ENCODE assay signal across 8 cellular contexts in genomic region chr2:27050996-27051901, GRCh38. TPM values are rescaled to one million over a fixed set of nuclear protein-coding genes. Genes with fewer than 3 reads are reported as not detected.
DNase-seq lines count a peak whose midpoint lies in the region; ATAC-seq and TF ChIP-seq lines count a peak whose summit lies in the region.

TSS of gene AGBL5 (plus strand) at chr2:27051668. CDS start at chr2:27052959, 1,291 bp downstream.

- H3K4me1 ChIP-seq in DND-41 (ENCODE audit: insufficient read depth, low read length) (peaks cover 30% of the 10 kb centered on the region), Peyer's patch (peaks cover 0 to 14% (median 8%) of the 10 kb centered on the region in 4 donors), muscle layer of colon (ENCODE audit: insufficient read depth, low read length) (peaks cover 18% of the 10 kb centered on the region)

- H3K4me3 ChIP-seq in DND-41 (ENCODE audit: low read depth in 1 of 2, low read length in 2 of 2) (peak within 1 kb of the TSS; percentile 85 to 93), Peyer's patch (peak within 1 kb of the TSS; percentile 62 to 96 (median 92)), muscle layer of colon (ENCODE audit: low read depth in 1 of 2, low read length in 2 of 2) (peak within 1 kb of the TSS; percentile 70 to 92)

- H2AFZ ChIP-seq in DND-41 (ENCODE audit: low read depth, low read length), result peak within 1 kb of the TSS; percentile 93

- H3K27me3 ChIP-seq in DND-41 (ENCODE audit: insufficient read depth, low read length, poor library complexity), result no peaks in the 10 kb centered on the region
- no peaks in the 10 kb centered on the region for H3K27me3 ChIP-seq in Peyer's patch
- H3K27me3 ChIP-seq in muscle layer of colon (ENCODE audit: control insufficient read depth in 1 of 2, insufficient read depth in 2 of 2, low read length in 2 of 2), result no peaks in the 10 kb centered on the region

- peaks cover 12% of the 10 kb centered on the region for H3K79me2 ChIP-seq in DND-41 (ENCODE audit: insufficient read depth, low read length)

- peak in 1 of 2 donors; percentile 71 for TF ChIP-seq POLR2A in Peyer's patch (IDR thresholded peaks at IDR 0.05)

- peak within 1 kb of the TSS; percentile 74 for H3K4me2 ChIP-seq in DND-41 (ENCODE audit: insufficient read depth, low read length)

- TF ChIP-seq CTCF in DND-41 (IDR thresholded peaks at IDR 0.05; ENCODE audit: borderline replicate concordance, extremely low read depth, low read length, poor library complexity, severe bottlenecking) (no peak), Peyer's patch (IDR thresholded peaks at IDR 0.05) (peak in 2 of 6 experiments; percentile 5 to 6)

- H3K9me3 Mint-ChIP-seq in activated T-cell treated with anti-CD3 and anti-CD28 coated beads, Interleukin-2, amount 50 U/mL, for 4 hours, result no peaks in the 10 kb centered on the region

- H3K9me3 ChIP-seq in DND-41 (ENCODE audit: insufficient read depth, low read length, severe bottlenecking) (no peaks in the 10 kb centered on the region), KOPT-K1 (ENCODE audit: insufficient read depth, low read length, poor library complexity, severe bottlenecking) (no peaks in the 10 kb centered on the region), Peyer's patch (no peaks in the 10 kb centered on the region), muscle layer of colon (ENCODE audit: low read length) (no peaks in the 10 kb centered on the region)

- peaks cover 15% of the 10 kb centered on the region for H3K4me1 Mint-ChIP-seq in activated T-cell treated with anti-CD3 and anti-CD28 coated beads, Interleukin-2, amount 50 U/mL, for 4 hours (ENCODE audit: low read depth)

- H3K27ac ChIP-seq in DND-41 (ENCODE audit: low read length) (peak within 1 kb of the TSS; percentile 85), KOPT-K1 (ENCODE audit: low read depth, low read length, poor library complexity, severe bottlenecking) (peak within 1 kb of the TSS; percentile 88), Peyer's patch (peak within 1 kb of the TSS; percentile 80 to 93 (median 90)), muscle layer of colon (ENCODE audit: low read depth, low read length) (peak within 1 kb of the TSS; percentile 98)

- peaks cover 35% of the 10 kb centered on the region for H3K36me3 ChIP-seq in DND-41 (ENCODE audit: insufficient read depth, low read length)
- H3K36me3 ChIP-seq in KOPT-K1 (ENCODE audit: insufficient read depth, low read length), result peaks cover 31% of the 10 kb centered on the region
- peaks cover 0 to 27% (median 0%) of the 10 kb centered on the region in 3 donors for H3K36me3 ChIP-seq in Peyer's patch
- H3K36me3 ChIP-seq in muscle layer of colon (ENCODE audit: insufficient read depth, low read length), result peaks cover 32% of the 10 kb centered on the region

- peak; percentile 98 for DNase-seq in DND-41
- DNase-seq in Peyer's patch, result peak; percentile 95 to 98 (median 96)
- DNase-seq in activated T-cell treated with anti-CD3 and anti-CD28 coated beads, Interleukin-2, amount 50 U/mL, for 4 hours, result peak; percentile 95
- peak; percentile 94 for DNase-seq in stimulated activated CD8-positive, alpha-beta memory T cell treated with anti-CD3 and anti-CD28 coated beads, Interleukin-7, amount 100 ng/mL, for 1 hour (ENCODE audit: low read depth in 2 of 2)

- peak; percentile 74 for ATAC-seq in DND-41 (ENCODE audit: insufficient read depth, low read depth)
- peak; percentile 60 for ATAC-seq in GM21825 (IDR thresholded peaks at IDR 0.05; ENCODE audit: unreplicated experiment)
- peak; percentile 73 to 75 for ATAC-seq in activated T-cell treated with anti-CD3 and anti-CD28 coated beads, Interleukin-2, amount 50 U/mL, for 4 hours
- ATAC-seq in esophagus mucosa, result peak; percentile 84

- H4K20me1 ChIP-seq in DND-41 (ENCODE audit: insufficient read depth, low read length), result no peaks in the 10 kb centered on the region

- H3K4me3 Mint-ChIP-seq in activated T-cell treated with anti-CD3 and anti-CD28 coated beads, Interleukin-2, amount 50 U/mL, for 4 hours, result peak within 1 kb of the TSS; percentile 93

- H3K27me3 Mint-ChIP-seq in activated T-cell treated with anti-CD3 and anti-CD28 coated beads, Interleukin-2, amount 50 U/mL, for 4 hours (ENCODE audit: low read depth), result peaks cover 7% of the 10 kb centered on the region

- H3K36me3 Mint-ChIP-seq in activated T-cell treated with anti-CD3 and anti-CD28 coated beads, Interleukin-2, amount 50 U/mL, for 4 hours (ENCODE audit: insufficient read depth), result peaks cover 17% of the 10 kb centered on the region

- H3K9ac ChIP-seq in DND-41 (ENCODE audit: low read depth, low read length) (peak within 1 kb of the TSS; percentile 58), muscle layer of colon (ENCODE audit: low read length) (peak within 1 kb of the TSS; percentile 83)

RNA-seq across cellular contexts. Expression of gene AGBL5, which starts in this region (rescaled TPM):
- total RNA-seq in Peyer's patch (10 to 100 TPM in 3 of 4 donors, 1 to 10 TPM in 1; 7.5 to 18.2 (median 12.3) TPM), esophagus mucosa (14.1 TPM)
- 10 to 100 TPM in 1 of 3 donors, 1 to 10 TPM in 2; 6.5 to 11.2 (median 9.2) TPM for total RNA-seq in activated T-cell treated with anti-CD3 and anti-CD28 coated beads, Interleukin-2, amount 50 U/mL, for 4 hours

Comparison
In these comparisons a context has a peak if more than half of its experiments do, and no peak if none do; other contexts are left out.
1. Peak in every context shown above with its lines: DNase-seq, ATAC-seq, H3K4me3 ChIP-seq and H3K27ac ChIP-seq.